ENCODE assay signal across 25 cellular contexts in the genomic region with DNA sequence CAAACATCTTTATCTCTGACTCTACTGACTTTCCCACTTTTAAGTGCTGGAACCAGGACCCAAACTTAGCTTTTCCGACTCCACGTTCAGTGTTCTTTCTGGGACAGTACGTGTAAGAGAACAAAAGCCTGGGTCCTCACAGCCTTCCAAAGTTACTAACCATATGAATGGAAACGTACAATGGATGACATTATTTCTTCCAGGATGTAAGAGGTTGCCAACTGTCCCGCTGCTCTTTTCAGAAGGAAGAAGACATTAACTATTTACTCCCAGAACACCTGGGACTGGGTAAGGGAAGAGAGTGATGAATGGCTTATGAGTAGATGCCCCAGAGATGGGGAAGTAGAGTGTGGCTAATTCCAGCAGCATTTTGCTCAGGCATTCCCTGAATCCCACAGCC.
"Had no signal": no experiment of that assay in that cellular context is flagged by ENCODE, and none has a peak within 500 bp of the region (broad histone marks: within the 10 kb centered on the region; RNA-seq: fewer than 3 reads in every experiment).

No MANE protein-coding gene starts in this region.

- FAIRE-seq: endometrium, frontal cortex, keratinocyte had no signal

- H3K4me3 Mint-ChIP-seq: effector memory CD8-positive, alpha-beta T cell; mesothelial cell of epicardium; naive B cell; natural killer cell treated with Interleukin-12 subunit alpha and Interleukin-12 subunit beta and Interleukin-15 and Interleukin-18, amount 100 ng/mL, for 72 hours; neural crest cell; stimulated activated effector memory CD8-positive, alpha-beta T cell treated with anti-CD3 and anti-CD28 coated beads, Interleukin-12 subunit alpha, Interleukin-12 subunit beta, amount 100 ng/mL, for 72 hours had no signal

- H3K36me3 ChIP-seq: right atrium auricular region, sigmoid colon, stomach, thyroid gland, vagina had no signal

- H3K27me3 ChIP-seq: right atrium auricular region, sigmoid colon, stomach, thyroid gland, vagina had no signal

- H3K9me3 ChIP-seq: mucosa of descending colon, sigmoid colon, thyroid gland, vagina had no signal

- H3K27ac ChIP-seq: parathyroid adenoma, right atrium auricular region, sigmoid colon, stomach, thyroid gland, vagina had no signal

- H3K27ac Mint-ChIP-seq: effector memory CD8-positive, alpha-beta T cell; mesothelial cell of epicardium; naive B cell; natural killer cell treated with Interleukin-12 subunit alpha and Interleukin-12 subunit beta and Interleukin-15 and Interleukin-18, amount 100 ng/mL, for 72 hours; progenitor cell of endocrine pancreas; stimulated activated effector memory CD8-positive, alpha-beta T cell treated with anti-CD3 and anti-CD28 coated beads, Interleukin-12 subunit alpha, Interleukin-12 subunit beta, amount 100 ng/mL, for 72 hours had no signal

- H3K79me2 ChIP-seq: parathyroid adenoma had no signal

- DNase-seq: cortex of kidney; effector memory CD8-positive, alpha-beta T cell; hypothalamus; mesenchymal stem cell; mucosa of descending colon; naive B cell; sigmoid colon; stimulated activated CD4-positive, alpha-beta T cell treated with anti-CD3 and anti-CD28 coated beads, Interleukin-2, amount 100 ng/mL, for 24 hours; stimulated activated CD4-positive, alpha-beta T cell treated with anti-CD3 and anti-CD28 coated beads, Interleukin-4, amount 100 ng/mL, for 24 hours; stimulated activated naive CD4-positive, alpha-beta T cell treated with Interleukin-2 at 50 U/mL for 16 hours; stomach; thyroid gland; trophoblast cell had no signal

- H3K9me3 Mint-ChIP-seq: effector memory CD8-positive, alpha-beta T cell; natural killer cell treated with Interleukin-12 subunit alpha and Interleukin-12 subunit beta and Interleukin-15 and Interleukin-18, amount 100 ng/mL, for 72 hours; stimulated activated effector memory CD8-positive, alpha-beta T cell treated with anti-CD3 and anti-CD28 coated beads, Interleukin-12 subunit alpha, Interleukin-12 subunit beta, amount 100 ng/mL, for 72 hours had no signal

- H3K36me3 Mint-ChIP-seq: mesothelial cell of epicardium; naive B cell; natural killer cell treated with Interleukin-12 subunit alpha and Interleukin-12 subunit beta and Interleukin-15 and Interleukin-18, amount 100 ng/mL, for 72 hours; stimulated activated effector memory CD8-positive, alpha-beta T cell treated with anti-CD3 and anti-CD28 coated beads, Interleukin-12 subunit alpha, Interleukin-12 subunit beta, amount 100 ng/mL, for 72 hours had no signal

- ATAC-seq: effector memory CD8-positive, alpha-beta T cell; mucosa of descending colon; natural killer cell treated with Interleukin-12 subunit alpha and Interleukin-12 subunit beta and Interleukin-15 and Interleukin-18, amount 100 ng/mL, for 72 hours; stimulated activated effector memory CD8-positive, alpha-beta T cell treated with anti-CD3 and anti-CD28 coated beads, Interleukin-12 subunit alpha, Interleukin-12 subunit beta, amount 100 ng/mL, for 72 hours had no signal

- H3K4me1 ChIP-seq: parathyroid adenoma, right atrium auricular region, sigmoid colon, thyroid gland, vagina had no signal

- H3K4me3 ChIP-seq: lung, mucosa of descending colon, right atrium auricular region, sigmoid colon, stomach, thyroid gland, vagina had no signal

- H3K9ac ChIP-seq: parathyroid adenoma had no signal

- H3K4me1 Mint-ChIP-seq: naive B cell; stimulated activated effector memory CD8-positive, alpha-beta T cell treated with anti-CD3 and anti-CD28 coated beads, Interleukin-12 subunit alpha, Interleukin-12 subunit beta, amount 100 ng/mL, for 72 hours had no signal

- H2AFZ ChIP-seq: parathyroid adenoma had no signal

- H3K27me3 Mint-ChIP-seq: progenitor cell of endocrine pancreas had no signal
